30 cellular contexts compared by ENCODE assay signal in genomic region chr21:34782666-34783365, GRCh38.
DNase-seq lines count a peak whose midpoint lies in the region; ATAC-seq, FAIRE-seq and TF ChIP-seq lines count a peak whose summit lies in the region.
"Had no signal": no experiment of that assay in that cellular context is flagged by ENCODE, and none has a peak within 500 bp of the region (broad histone marks: within the 10 kb centered on the region; RNA-seq: fewer than 3 reads in every experiment).

No MANE protein-coding gene starts in this region.

- no peaks in the 10 kb centered on the region for H3K36me3 ChIP-seq in IMR-90 (ENCODE audit: control insufficient read depth, insufficient read depth, low read length)
- no peaks in the 10 kb centered on the region for H3K36me3 ChIP-seq in kidney (ENCODE audit: control insufficient read depth in 1 of 2, insufficient read depth in 2 of 2, low read length in 2 of 2)
- H3K36me3 ChIP-seq: breast epithelium, left lung, neural progenitor cell, sigmoid colon, upper lobe of right lung had no signal

- H4K5ac ChIP-seq in IMR-90 (ENCODE audit: low read depth, low read length), result no peak overlapping the region

- no peaks in the 10 kb centered on the region for H3K27me3 ChIP-seq in IMR-90 (ENCODE audit: control insufficient read depth, insufficient read depth, low read length)
- H3K27me3 ChIP-seq: breast epithelium, left lung, neural progenitor cell, sigmoid colon, upper lobe of right lung had no signal

- no peak for TF ChIP-seq POLR2A in IMR-90 (IDR thresholded peaks at IDR 0.05; ENCODE audit: low read depth, low read length)

- H3K4me2 ChIP-seq in IMR-90 (ENCODE audit: low read depth, low read length), result no peak overlapping the region
- H3K4me2 ChIP-seq: neural progenitor cell had no signal

- H3K4me3 ChIP-seq in IMR-90 (ENCODE audit: insufficient read depth, low read depth, low read length), result no peak overlapping the region
- H3K4me3 ChIP-seq in fibroblast of mammary gland (ENCODE audit: control insufficient read depth, low read depth, low read length), result no peak overlapping the region
- no peak overlapping the region for H3K4me3 ChIP-seq in kidney (ENCODE audit: low read length in 2 of 2)
- H3K4me3 ChIP-seq: breast epithelium, left lung, neural progenitor cell, sigmoid colon, upper lobe of right lung had no signal

- H2AK9ac ChIP-seq in IMR-90 (replicated peaks; ENCODE audit: low read depth, low read length, poor library complexity), result peak overlapping the region; percentile 42

- H4K8ac ChIP-seq in IMR-90 (ENCODE audit: low read depth in 2 of 2, low read length in 2 of 2), result no peak overlapping the region

- no peak overlapping the region for H3K18ac ChIP-seq in IMR-90 (ENCODE audit: low read depth, low read length)

- dilution Hi-C loops in IMR-90 (cut with HindIII; ENCODE audit: low sequenced_read_pairs, unreplicated experiment), result no loop called here

- no peaks in the 10 kb centered on the region for H3K79me1 ChIP-seq in IMR-90 (ENCODE audit: low read depth in 1 of 2, low read length in 2 of 2)

- H3K27ac ChIP-seq in IMR-90 (ENCODE audit: insufficient read depth, low read length), result no peak overlapping the region
- H3K27ac ChIP-seq in kidney (ENCODE audit: low read depth in 2 of 2, low read length in 2 of 2), result no peak overlapping the region
- H3K27ac ChIP-seq: breast epithelium, C4-2B, epithelial cell of prostate, left lung, neural progenitor cell, sigmoid colon, upper lobe of right lung, VCaP had no signal

- no peak overlapping the region for H2AK5ac ChIP-seq in IMR-90 (ENCODE audit: low read depth, low read length)

- no peak overlapping the region for H2AFZ ChIP-seq in IMR-90 (replicated peaks; ENCODE audit: low read length, poor library complexity)
- H2AFZ ChIP-seq: neural progenitor cell had no signal

- FAIRE-seq in kidney (lab: Jason Lieb, UNC) (no peak), D721Med (lab: Jason Lieb, UNC) (no peak)

- no peak overlapping the region for H2BK120ac ChIP-seq in IMR-90 (ENCODE audit: low read depth, low read length)

- BruUV-seq in IMR-90 (replicated peaks; lab: Mats Ljungman, UMichigan), result no TSS peak

- H3K4ac ChIP-seq in IMR-90 (ENCODE audit: low read depth, low read length), result no peak overlapping the region

- no peak for TF ChIP-seq RAD21 in IMR-90 (IDR thresholded peaks at IDR 0.05; ENCODE audit: low read length)

- DNase-seq in IMR-90 (no peak), NCI-H82 treated with DMSO at 0.1 percent for 48 hours (lab: John Stamatoyannopoulos, UW; ENCODE audit: unreplicated experiment) (peak; percentile 87), fibroblast of mammary gland (ENCODE audit: low read depth) (peak; percentile 64), sciatic nerve (ENCODE audit: low spot score) (no peak), kidney (no peak), D721Med (ENCODE audit: insufficient read length, low spot score) (no peak)
- DNase-seq: activated CD4-positive, alpha-beta T cell treated with anti-CD3 and anti-CD28 coated beads for 36 hours; activated naive CD4-positive, alpha-beta T cell treated with anti-CD3 and anti-CD28 coated beads, Interleukin-2, amount 50 U/mL, for 16 hours; activated T-cell treated with anti-CD3 and anti-CD28 coated beads for 4 hours; Caco-2; DND-41; immature natural killer cell; left lung; mesenchymal stem cell; NCI-H1048; NCI-H187; NCI-H69; SIG-M5; sigmoid colon; stimulated activated CD4-positive, alpha-beta T cell treated with anti-CD3 and anti-CD28 coated beads, Interleukin-4, amount 100 ng/mL, for 4 hours; substantia nigra; SW 1271; upper lobe of right lung had no signal

- H4K20me1 ChIP-seq in IMR-90 (ENCODE audit: insufficient read depth, low read length), result no peaks in the 10 kb centered on the region

- H2BK15ac ChIP-seq in IMR-90 (ENCODE audit: low read depth, low read length), result no peak overlapping the region

- CTCF ChIA-PET in IMR-90 (lab: Yijun Ruan, JAX), result no interaction called here

- H2BK20ac ChIP-seq in IMR-90 (ENCODE audit: low read depth, low read length), result no peak overlapping the region

- ATAC-seq in IMR-90 (ENCODE audit: low read depth) (peak; percentile 18; the same call in 1 of the 2 replicates), sciatic nerve (peak; percentile 17), GM21825 (IDR thresholded peaks at IDR 0.05; ENCODE audit: unreplicated experiment) (no peak)
- ATAC-seq: activated CD4-positive, alpha-beta T cell treated with anti-CD3 and anti-CD28 coated beads for 36 hours; left lung; Panc1; upper lobe of right lung had no signal

- H3K4me1 ChIP-seq in IMR-90 (ENCODE audit: control insufficient read depth, insufficient read depth, low read length) (peaks cover 1% of the 10 kb centered on the region; the same call in 1 of the 2 replicates), kidney (ENCODE audit: control insufficient read depth in 1 of 2, insufficient read depth in 1 of 2, low read depth in 1 of 2, low read length in 2 of 2) (no peaks in the 10 kb centered on the region)
- H3K4me1 ChIP-seq: breast epithelium, Caco-2, left lung, neural progenitor cell, sigmoid colon, upper lobe of right lung had no signal

- no peak overlapping the region for H4K91ac ChIP-seq in IMR-90 (ENCODE audit: insufficient read depth, low read depth, low read length)

- POLR2A ChIA-PET in IMR-90 (lab: Charles Lee; ENCODE audit: unreplicated experiment), result no interaction called here

- H3K9ac ChIP-seq in IMR-90 (ENCODE audit: low read depth, low read length) (no peak overlapping the region), kidney (ENCODE audit: low read length in 2 of 2) (no peak overlapping the region)
- H3K9ac ChIP-seq: neural progenitor cell had no signal

- WGBS in IMR-90 (ENCODE audit: extremely low coverage in 2 of 2, insufficient read length in 1 of 2), 2 experiments, result 95% methylated on average over 3 of the region's 7 CpGs; no CpG with 5 or more reads in 1 of the 2 experiments

- intact Hi-C loops in IMR-90 (cut with micrococcal nuclease), result no loop called here
- intact Hi-C loops in sciatic nerve (cut with DNase I), result no loop called here
- intact Hi-C loops in kidney (cut with DNase I), result no loop called here

- H2BK5ac ChIP-seq in IMR-90 (ENCODE audit: low read depth, low read length, poor library complexity, severe bottlenecking), result no peak overlapping the region

- no peak overlapping the region for H3K14ac ChIP-seq in IMR-90 (replicated peaks; ENCODE audit: low read depth, low read length)

- peaks cover 7% of the 10 kb centered on the region; the same call in 1 of the 2 replicates for H3K9me1 ChIP-seq in IMR-90 (ENCODE audit: insufficient read depth, low read length)

- H3K23ac ChIP-seq in IMR-90 (ENCODE audit: low read depth, low read length), result no peak overlapping the region

- H3K9me3 ChIP-seq in IMR-90 (ENCODE audit: control insufficient read depth, insufficient read depth, low read length) (no peaks in the 10 kb centered on the region), kidney (ENCODE audit: control insufficient read depth in 1 of 2, low read length in 2 of 2) (no peaks in the 10 kb centered on the region)
- H3K9me3 ChIP-seq: breast epithelium, Caco-2, left lung, sigmoid colon, upper lobe of right lung had no signal

- no peak for TF ChIP-seq CTCF in IMR-90 (conservative IDR thresholded peaks at IDR 0.05; ENCODE audit: low read depth, low read length)
- no peak for TF ChIP-seq CTCF in fibroblast of mammary gland (conservative IDR thresholded peaks at IDR 0.05; ENCODE audit: control insufficient read depth, insufficient read depth, low read depth, low read length)
- no peak for TF ChIP-seq CTCF in kidney (IDR thresholded peaks at IDR 0.05; ENCODE audit: borderline replicate concordance, extremely low read depth, insufficient read depth)
- TF ChIP-seq CTCF in D721Med (IDR thresholded peaks at IDR 0.05; ENCODE audit: insufficient read depth, missing control alignments), result no peak

- in situ Hi-C loops in IMR-90 (cut with MboI; ENCODE audit: low sequenced_read_pairs), result no loop called here

- H3K56ac ChIP-seq in IMR-90 (ENCODE audit: extremely low read depth, insufficient read depth, low read length), result no peak overlapping the region

TF ChIP-seq in IMR-90, 13 proteins besides CTCF, POLR2A, EP300 and RAD21:
- TF ChIP-seq MXI1 (IDR thresholded peaks at IDR 0.05; ENCODE audit: borderline replicate concordance, low read depth, low read length), result no peak
- no peak for TF ChIP-seq MAZ (IDR thresholded peaks at IDR 0.05; ENCODE audit: borderline replicate concordance, low read depth, low read length)
- no peak for TF ChIP-seq NFE2L2 (IDR thresholded peaks at IDR 0.05; ENCODE audit: low read depth, low read length)
- no peak; the same call in 1 of the 2 replicates for TF ChIP-seq MAFK (IDR thresholded peaks at IDR 0.05; ENCODE audit: low read depth, low read length)
- no peak for TF ChIP-seq SMC3 (IDR thresholded peaks at IDR 0.05; ENCODE audit: low read depth, low read length)
- TF ChIP-seq RCOR1 (IDR thresholded peaks at IDR 0.05; ENCODE audit: insufficient replicate concordance, low read length), result no peak
- no peak for TF ChIP-seq BHLHE40 (IDR thresholded peaks at IDR 0.05; ENCODE audit: low read depth, low read length)
- no peak for TF ChIP-seq RFX5 (IDR thresholded peaks at IDR 0.05; ENCODE audit: low read depth, low read length)
- TF ChIP-seq CHD1 (IDR thresholded peaks at IDR 0.05; ENCODE audit: low read depth, low read length), result no peak
- no peak for TF ChIP-seq FOS (IDR thresholded peaks at IDR 0.05; ENCODE audit: low read depth, low read length)
- no peak for TF ChIP-seq USF2 (IDR thresholded peaks at IDR 0.05; ENCODE audit: low read depth, low read length)
- TF ChIP-seq ELK1 (IDR thresholded peaks at IDR 0.05; ENCODE audit: borderline replicate concordance, low read depth, low read length), result no peak
- TF ChIP-seq CEBPB (IDR thresholded peaks at IDR 0.05; ENCODE audit: low read depth, low read length), result no peak

Comparison
In these comparisons a context has a peak if more than half of its experiments do, and no peak if none do; other contexts are left out.
1. DNase-seq: peak in NCI-H82 treated with DMSO at 0.1 percent for 48 hours (single experiment) and fibroblast of mammary gland (single experiment); none in IMR-90 (single experiment), sciatic nerve (single experiment), kidney (single experiment) and D721Med (single experiment).